24 cellular contexts compared by ENCODE assay signal in the genomic region with DNA sequence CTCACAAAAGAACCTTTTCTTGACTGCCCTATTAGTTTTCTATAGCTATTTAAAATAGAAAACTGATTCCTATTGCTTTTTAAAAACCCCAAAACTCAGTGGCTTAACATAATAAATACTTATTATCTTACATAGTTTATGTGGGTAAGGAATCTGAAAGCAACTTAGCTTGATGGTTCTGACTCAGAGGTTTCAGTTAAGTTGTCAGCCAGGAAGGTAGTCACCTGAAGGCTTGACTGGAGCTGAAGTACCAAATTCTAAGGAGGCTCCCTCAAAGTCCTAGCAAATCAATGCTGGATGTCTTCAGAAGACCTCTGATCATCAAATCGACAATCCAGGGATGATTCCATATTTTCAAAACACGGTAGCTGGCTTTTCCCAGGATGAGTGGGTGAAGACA.
DNase-seq lines count a peak whose midpoint lies in the region; ATAC-seq and TF ChIP-seq lines count a peak whose summit lies in the region.
"Had no signal": no experiment of that assay in that cellular context is flagged by ENCODE, and none has a peak within 500 bp of the region (broad histone marks: within the 10 kb centered on the region; RNA-seq: fewer than 3 reads in every experiment).

No MANE protein-coding gene starts in this region.

- H3K9me3 ChIP-seq in mammary epithelial cell (replicated peaks; ENCODE audit: insufficient read depth, low read length), result no peaks in the 10 kb centered on the region
- no peaks in the 10 kb centered on the region for H3K9me3 ChIP-seq in PC-3 (ENCODE audit: low read length)
- H3K9me3 ChIP-seq in esophagus muscularis mucosa, result no peaks in the 10 kb centered on the region
- H3K9me3 ChIP-seq: BLaER1, Peyer's patch had no signal

- no peak for TF ChIP-seq POLR2A in esophagus muscularis mucosa (IDR thresholded peaks at IDR 0.05; ENCODE audit: low read depth)

- CTCF ChIA-PET in mammary epithelial cell (lab: Charles Lee; ENCODE audit: low non-redundant PET) (no interaction called here), MCF 10A (lab: Yijun Ruan, JAX) (interaction anchor here (0.6 kb wide), 1 partner anchor 231 kb away, joined by 3 read pairs; no protein-coding TSS in a partner anchor), PC-3 (lab: Charles Lee) (no interaction called here)

- H3K79me2 ChIP-seq in mammary epithelial cell (ENCODE audit: insufficient read depth, low read length) (no peaks in the 10 kb centered on the region), PC-3 (ENCODE audit: low read length) (no peaks in the 10 kb centered on the region)

- dilution Hi-C loops in mammary epithelial cell (cut with HindIII; ENCODE audit: low sequenced_read_pairs), result no loop called here

- no peak overlapping the region for H3K4me3 Mint-ChIP-seq in MCF 10A (ENCODE audit: unreplicated experiment)
- H3K4me3 Mint-ChIP-seq: CD4-positive, CD25-positive, alpha-beta regulatory T cell had no signal

- H4K20me1 ChIP-seq in mammary epithelial cell (ENCODE audit: insufficient read depth, low read length) (no peaks in the 10 kb centered on the region), PC-3 (ENCODE audit: low read length) (no peaks in the 10 kb centered on the region)
- H4K20me1 ChIP-seq: BLaER1 had no signal

- TF ChIP-seq EP300 in esophagus muscularis mucosa (IDR thresholded peaks at IDR 0.05), result no peak

- no peak overlapping the region for H2AFZ ChIP-seq in mammary epithelial cell (ENCODE audit: low read depth, low read length)
- H2AFZ ChIP-seq in PC-3 (ENCODE audit: low read length), result no peak overlapping the region

- H3K4me3 ChIP-seq in mammary epithelial cell (replicated peaks in 1 of 3; ENCODE audit: insufficient read depth in 1 of 3, low read depth in 2 of 3, low read length in 3 of 3) (no peak overlapping the region), PC-3 (ENCODE audit: low read length) (no peak overlapping the region), esophagus muscularis mucosa (no peak overlapping the region)
- H3K4me3 ChIP-seq: BLaER1, Peyer's patch, SK-N-MC had no signal

- no peaks in the 10 kb centered on the region for H3K27me3 Mint-ChIP-seq in MCF 10A (ENCODE audit: insufficient read depth, unreplicated experiment)
- H3K27me3 Mint-ChIP-seq: CD4-positive, CD25-positive, alpha-beta regulatory T cell had no signal

- H3K4me1 Mint-ChIP-seq in MCF 10A (ENCODE audit: insufficient read depth, unreplicated experiment), result peaks cover 4% of the 10 kb centered on the region
- H3K4me1 Mint-ChIP-seq: CD4-positive, CD25-positive, alpha-beta regulatory T cell had no signal

- POLR2A ChIA-PET in MCF 10A (lab: Yijun Ruan, JAX) (no interaction called here), PC-3 (lab: Charles Lee; ENCODE audit: unreplicated experiment) (no interaction called here)

- H3K9me2 ChIP-seq in PC-3 (replicated peaks; ENCODE audit: low read length), result no peaks in the 10 kb centered on the region

- 79% methylated on average over 2 of the region's 2 CpGs for WGBS in mammary epithelial cell (ENCODE audit: low coverage, missing lambda C conversion rate)
- 81% methylated on average over 2 of the region's 2 CpGs for WGBS in esophagus muscularis mucosa

- no peak overlapping the region for H3K27ac Mint-ChIP-seq in MCF 10A (ENCODE audit: low read depth, unreplicated experiment)
- H3K27ac Mint-ChIP-seq: CD4-positive, CD25-positive, alpha-beta regulatory T cell had no signal

- no peaks in the 10 kb centered on the region for H3F3A ChIP-seq in PC-3 (ENCODE audit: low read length, unreplicated experiment)

- no peaks in the 10 kb centered on the region for H3K36me3 ChIP-seq in mammary epithelial cell (ENCODE audit: insufficient read depth, low read length)
- no peaks in the 10 kb centered on the region for H3K36me3 ChIP-seq in PC-3 (ENCODE audit: low read depth, low read length)
- no peaks in the 10 kb centered on the region for H3K36me3 ChIP-seq in esophagus muscularis mucosa
- H3K36me3 ChIP-seq: BLaER1, Peyer's patch had no signal

- intact Hi-C loops in mammary epithelial cell (cut with micrococcal nuclease) (no loop called here), MCF 10A (cut with micrococcal nuclease) (no loop called here), PC-3 (cut with micrococcal nuclease) (no loop called here), esophagus muscularis mucosa (cut with DNase I) (loop anchor here (10.0 kb wide), 1 partner anchor 61 kb away; no protein-coding TSS in a partner anchor)

- in situ Hi-C loops in mammary epithelial cell (cut with MboI; ENCODE audit: low sequenced_read_pairs in 2 of 2), result no loop called here

- DNase-seq in mammary epithelial cell, result peak; percentile 61
- no peak for DNase-seq in MCF 10A (ENCODE audit: unreplicated experiment)
- peak; percentile 20 for DNase-seq in PC-3
- DNase-seq in foreskin keratinocyte, result peak; percentile 23 to 51
- no peak for DNase-seq in NCI-H524 (lab: John Stamatoyannopoulos, UW)
- no peak for DNase-seq in esophagus muscularis mucosa (ENCODE audit: extremely low spot score)
- no peak for DNase-seq in NCI-H345 (lab: John Stamatoyannopoulos, UW)
- DNase-seq: CD4-positive, CD25-positive, alpha-beta regulatory T cell; DMS153; Karpas-422; NCI-H1105 treated with DMSO at 0.1 percent for 48 hours; NCI-H146; NCI-H1930; NCI-H2107; NCI-H446 treated with DMSO at 0.1 percent for 48 hours; NCI-H526 treated with DMSO at 0.1 percent for 48 hours; Peyer's patch; SHP77 treated with DMSO at 0.1 percent for 48 hours had no signal

- no peak for TF ChIP-seq CTCF in mammary epithelial cell (conservative IDR thresholded peaks at IDR 0.05 in 1 of 2, IDR thresholded peaks at IDR 0.05 in 1 of 2; ENCODE audit: extremely low read depth in 1 of 2, insufficient read depth in 1 of 2, low read depth in 1 of 2, low read length in 2 of 2)
- no peak for TF ChIP-seq CTCF in MCF 10A (IDR thresholded peaks at IDR 0.05; ENCODE audit: unreplicated experiment)
- TF ChIP-seq CTCF in PC-3 (conservative IDR thresholded peaks at IDR 0.05; ENCODE audit: low read depth, low read length), result no peak
- no peak for TF ChIP-seq CTCF in foreskin keratinocyte (conservative IDR thresholded peaks at IDR 0.05)
- TF ChIP-seq CTCF in esophagus muscularis mucosa (IDR thresholded peaks at IDR 0.05), result no peak

- H3K9ac ChIP-seq in mammary epithelial cell (ENCODE audit: insufficient read depth, low read length), result no peak overlapping the region
- no peak overlapping the region for H3K9ac ChIP-seq in PC-3 (ENCODE audit: low read length)
- H3K9ac ChIP-seq: BLaER1 had no signal

- H3K4me1 ChIP-seq in mammary epithelial cell (ENCODE audit: insufficient read depth, low read length) (no peaks in the 10 kb centered on the region), PC-3 (ENCODE audit: insufficient read depth, low read length) (peaks cover 7% of the 10 kb centered on the region), foreskin keratinocyte (peaks cover 8% of the 10 kb centered on the region), esophagus muscularis mucosa (no peaks in the 10 kb centered on the region)
- H3K4me1 ChIP-seq: Peyer's patch had no signal

- no peaks in the 10 kb centered on the region for H3K9me3 Mint-ChIP-seq in MCF 10A (ENCODE audit: unreplicated experiment)

- peaks cover 6% of the 10 kb centered on the region for H3K36me3 Mint-ChIP-seq in MCF 10A (ENCODE audit: insufficient read depth, unreplicated experiment)
- H3K36me3 Mint-ChIP-seq: CD4-positive, CD25-positive, alpha-beta regulatory T cell had no signal

- H3K4me2 ChIP-seq in mammary epithelial cell (ENCODE audit: insufficient read depth, low read depth, low read length) (no peak overlapping the region), PC-3 (ENCODE audit: low read length) (no peak overlapping the region)
- H3K4me2 ChIP-seq: BLaER1 had no signal

- BruUV-seq in mammary epithelial cell (replicated peaks; lab: Mats Ljungman, UMichigan), result no TSS peak
- no TSS peak for BruUV-seq in MCF 10A (replicated peaks; lab: Mats Ljungman, UMichigan)
- no TSS peak for BruUV-seq in PC-3 (replicated peaks; lab: Mats Ljungman, UMichigan)

- ATAC-seq in PC-3, result no peak
- ATAC-seq in foreskin keratinocyte, result peak; percentile 55
- ATAC-seq in HG02678 (IDR thresholded peaks at IDR 0.05; ENCODE audit: unreplicated experiment), result no peak
- ATAC-seq: HCT116 had no signal

- no peak overlapping the region for H3K27ac ChIP-seq in mammary epithelial cell (ENCODE audit: insufficient read depth, low read depth, low read length)
- no peak overlapping the region for H3K27ac ChIP-seq in PC-3 (ENCODE audit: low read length)
- no peak overlapping the region for H3K27ac ChIP-seq in foreskin keratinocyte
- no peak overlapping the region for H3K27ac ChIP-seq in esophagus muscularis mucosa (replicated peaks in 1 of 4)
- H3K27ac ChIP-seq: 22Rv1, BLaER1, HL-60, Peyer's patch, SK-N-MC had no signal

- H3K27me3 ChIP-seq in mammary epithelial cell (ENCODE audit: insufficient read depth, low read length) (no peaks in the 10 kb centered on the region), PC-3 (ENCODE audit: low read length) (no peaks in the 10 kb centered on the region), foreskin keratinocyte (no peaks in the 10 kb centered on the region), esophagus muscularis mucosa (no peaks in the 10 kb centered on the region)
- H3K27me3 ChIP-seq: BLaER1, Peyer's patch had no signal

Comparison
In these comparisons a context has a peak if more than half of its experiments do, and no peak if none do; other contexts are left out.
1. DNase-seq: peak in mammary epithelial cell (single experiment), PC-3 (single experiment) and foreskin keratinocyte (2 of 2); none in MCF 10A (single experiment), NCI-H524 (0 of 2), esophagus muscularis mucosa (single experiment) and NCI-H345 (single experiment).